Comparison of ENCODE assay signal across 21 cellular contexts in genomic region chr6:34331361-34332050, GRCh38.
DNase-seq lines count a peak whose midpoint lies in the region; ATAC-seq and TF ChIP-seq lines count a peak whose summit lies in the region.
"Had no signal": no experiment of that assay in that cellular context is flagged by ENCODE, and none has a peak within 500 bp of the region (broad histone marks: within the 10 kb centered on the region; RNA-seq: fewer than 3 reads in every experiment).

No MANE protein-coding gene starts in this region.

- DNase-seq in NCI-H345 (lab: John Stamatoyannopoulos, UW) (peak; percentile 13), NCI-H345 treated with DMSO at 0.1 percent for 48 hours (lab: John Stamatoyannopoulos, UW; ENCODE audit: unreplicated experiment) (no peak), foreskin fibroblast (peak; percentile 8 to 24), spleen (no peak), GM13976 (ENCODE audit: low spot score) (no peak), right lobe of liver (no peak)
- DNase-seq: 8988T; activated CD4-positive, alpha-beta T cell treated with anti-CD3 and anti-CD28 coated beads, Interleukin-2, amount 50 U/mL, for 1 hour; activated CD8-positive, alpha-beta memory T cell treated with anti-CD3 and anti-CD28 coated beads, Interleukin-2, amount 50 U/mL, for 4 hours; DND-41; effector memory CD4-positive, alpha-beta T cell; midbrain; NCI-H1105 treated with DMSO at 0.1 percent for 48 hours; stimulated activated CD4-positive, alpha-beta T cell treated with anti-CD3 and anti-CD28 coated beads, Interleukin-4, amount 100 ng/mL, for 4 hours; stomach; transverse colon; WERI-Rb-1 had no signal

- H3K4me1 ChIP-seq in OCI-LY3 (ENCODE audit: low read length) (peaks cover 20% of the 10 kb centered on the region), spleen (peaks cover 14 to 43% (median 28%) of the 10 kb centered on the region in 6 donors), right lobe of liver (peaks cover 0 to 5% (median 0%) of the 10 kb centered on the region in 4 donors)
- H3K4me1 ChIP-seq: prostate gland had no signal

- no peak overlapping the region for H3K9ac ChIP-seq in OCI-LY3 (ENCODE audit: low read length)

- TF ChIP-seq CTCF in OCI-LY3 (IDR thresholded peaks at IDR 0.05; ENCODE audit: low read depth, low read length) (no peak), foreskin fibroblast (IDR thresholded peaks at IDR 0.05; ENCODE audit: low read depth, low read length) (no peak), spleen (IDR thresholded peaks at IDR 0.05 in 8 of 11, conservative IDR thresholded peaks at IDR 0.05 in 3 of 11) (no peak), GM13976 (IDR thresholded peaks at IDR 0.05; ENCODE audit: borderline replicate concordance, control extremely low read depth, extremely low read depth, insufficient read depth, missing control alignments) (no peak), right lobe of liver (IDR thresholded peaks at IDR 0.05) (no peak)

- H3K27me3 ChIP-seq in OCI-LY3 (ENCODE audit: low read depth, low read length) (no peaks in the 10 kb centered on the region), spleen (replicated peaks in 1 of 7) (no peaks in the 10 kb centered on the region), right lobe of liver (no peaks in the 10 kb centered on the region)
- H3K27me3 ChIP-seq: stomach, transverse colon had no signal

- no peak overlapping the region for H3K4me3 ChIP-seq in OCI-LY3 (ENCODE audit: low read length)
- H3K4me3 ChIP-seq in foreskin fibroblast (ENCODE audit: low read depth in 1 of 2, low read length in 2 of 2) = no peak overlapping the region
- no peak overlapping the region for H3K4me3 ChIP-seq in spleen
- H3K4me3 ChIP-seq in right lobe of liver = no peak overlapping the region
- H3K4me3 ChIP-seq: prostate gland, stomach, transverse colon had no signal

- no peaks in the 10 kb centered on the region for H3K79me2 ChIP-seq in OCI-LY3 (ENCODE audit: low read length)

- ATAC-seq in GM21390 (IDR thresholded peaks at IDR 0.05; ENCODE audit: unreplicated experiment) (no peak), right lobe of liver (no peak)
- ATAC-seq: left lobe of liver had no signal

- H3K27ac ChIP-seq in OCI-LY3 (ENCODE audit: low read length) = no peak overlapping the region
- peak overlapping the region in 6 of 8 donors; percentile 37 to 72 (median 64) for H3K27ac ChIP-seq in spleen
- H3K27ac ChIP-seq in right lobe of liver = no peak overlapping the region
- H3K27ac ChIP-seq: prostate gland, stomach, transverse colon, WERI-Rb-1 had no signal

- in situ Hi-C loops in GM13976 (cut with MboI; ENCODE audit: low sequenced_read_pairs, unreplicated experiment) = no loop called here

- peaks cover 9% of the 10 kb centered on the region for H4K20me1 ChIP-seq in OCI-LY3 (ENCODE audit: insufficient read depth, low read length)

- peak overlapping the region; percentile 69; the same call in 1 of the 2 replicates for H3K4me2 ChIP-seq in OCI-LY3 (ENCODE audit: low read length)

- H3K36me3 ChIP-seq in OCI-LY3 (replicated peaks; ENCODE audit: low read depth, low read length) (peaks cover 2% of the 10 kb centered on the region), spleen (peaks cover 0 to 27% (median 0%) of the 10 kb centered on the region in 6 donors), right lobe of liver (peaks cover 0 to 3% (median 0%) of the 10 kb centered on the region in 4 donors)
- H3K36me3 ChIP-seq: prostate gland, transverse colon had no signal

- no peak overlapping the region for H2AFZ ChIP-seq in OCI-LY3 (ENCODE audit: low read depth, low read length)

- H3K9me3 ChIP-seq in OCI-LY3 (ENCODE audit: insufficient read depth, low read length) = no peaks in the 10 kb centered on the region
- H3K9me3 ChIP-seq in spleen = no peaks in the 10 kb centered on the region
- H3K9me3 ChIP-seq in right lobe of liver = no peaks in the 10 kb centered on the region
- H3K9me3 ChIP-seq: prostate gland, stomach, transverse colon had no signal

- intact Hi-C loops in spleen (cut with DNase I; ENCODE audit: low total_unique reads) (no loop called here), right lobe of liver (cut with DNase I) (no loop called here)

- 53 to 80% (median 61%) methylated on average over 7 of the region's 7 CpGs for WGBS in spleen, 5 donors
- WGBS in right lobe of liver (ENCODE audit: insufficient coverage, low coverage, low lambda C conversion rate, missing lambda C conversion rate) = 66% methylated on average over 7 of the region's 7 CpGs

- TF ChIP-seq POLR2A in spleen (IDR thresholded peaks at IDR 0.05) (no peak), right lobe of liver (IDR thresholded peaks at IDR 0.05) (no peak)

Comparison
In these comparisons a context has a peak if more than half of its experiments do, and no peak if none do; other contexts are left out.
1. DNase-seq: peak in NCI-H345 (single experiment) and foreskin fibroblast (2 of 2); none in NCI-H345 treated with DMSO at 0.1 percent for 48 hours (single experiment), spleen (single experiment), GM13976 (single experiment) and right lobe of liver (0 of 3).
2. H3K27ac ChIP-seq: peak in spleen (6 of 8); none in OCI-LY3 (single experiment) and right lobe of liver (0 of 3).